Comparison of ENCODE assay signal across 11 cellular contexts in genomic region chrX:63930140-63930539, GRCh38.
DNase-seq lines count a peak whose midpoint lies in the region; ATAC-seq, FAIRE-seq and TF ChIP-seq lines count a peak whose summit lies in the region.
"Had no signal": no experiment of that assay in that cellular context is flagged by ENCODE, and none has a peak within 500 bp of the region (broad histone marks: within the 10 kb centered on the region; RNA-seq: fewer than 3 reads in every experiment).

No MANE protein-coding gene starts in this region.

- H3K27ac ChIP-seq in A549 (no peak overlapping the region), PC-3 (ENCODE audit: low read length) (no peak overlapping the region), fibroblast of lung (ENCODE audit: insufficient read depth, low read length) (no peak overlapping the region)

- TF ChIP-seq POLR2A in A549 (IDR thresholded peaks at IDR 0.05; ENCODE audit: low read length): no peak

- TF ChIP-seq EP300 in A549 (IDR thresholded peaks at IDR 0.05): no peak

- POLR2A ChIA-PET in A549 (lab: Yijun Ruan, JAX): no interaction called here
- POLR2A ChIA-PET in PC-3 (lab: Charles Lee; ENCODE audit: unreplicated experiment): no interaction called here

- no peaks in the 10 kb centered on the region for H3F3A ChIP-seq in PC-3 (ENCODE audit: low read length, unreplicated experiment)

- no peaks in the 10 kb centered on the region for H3K4me1 ChIP-seq in A549
- H3K4me1 ChIP-seq in PC-3 (ENCODE audit: insufficient read depth, low read length): no peaks in the 10 kb centered on the region
- H3K4me1 ChIP-seq in fibroblast of lung (ENCODE audit: control insufficient read depth, extremely low read depth, insufficient read depth, low read length): no peaks in the 10 kb centered on the region

- H4K20me1 ChIP-seq in PC-3 (ENCODE audit: low read length) (no peaks in the 10 kb centered on the region), fibroblast of lung (ENCODE audit: control insufficient read depth, extremely low read depth, insufficient read depth, low read length) (no peaks in the 10 kb centered on the region)

- no peak overlapping the region for H3K4me2 ChIP-seq in A549
- no peak overlapping the region for H3K4me2 ChIP-seq in PC-3 (ENCODE audit: low read length)
- H3K4me2 ChIP-seq in fibroblast of lung (ENCODE audit: extremely low read depth, insufficient read depth, low read length): no peak overlapping the region

- TF ChIP-seq CTCF in A549 (IDR thresholded peaks at IDR 0.05) (peak; percentile 22; the same call in 2 of the 3 replicates), GM12864 (IDR thresholded peaks at IDR 0.05; ENCODE audit: low read depth, low read length, missing control alignments) (peak; percentile 5), PC-3 (conservative IDR thresholded peaks at IDR 0.05; ENCODE audit: low read depth, low read length) (peak; percentile 52), fibroblast of lung (conservative IDR thresholded peaks at IDR 0.05 in 1 of 2, IDR thresholded peaks at IDR 0.05 in 1 of 2; ENCODE audit: low read depth in 1 of 2, low read length in 2 of 2) (peak; percentile 1 to 31)

- H3K9me2 ChIP-seq in PC-3 (replicated peaks; ENCODE audit: low read length): no peaks in the 10 kb centered on the region

- H3K79me2 ChIP-seq in PC-3 (ENCODE audit: low read length) (no peaks in the 10 kb centered on the region), fibroblast of lung (ENCODE audit: control insufficient read depth, insufficient read depth, low read length) (no peaks in the 10 kb centered on the region)

- H3K9me3 ChIP-seq in A549 (no peaks in the 10 kb centered on the region), PC-3 (ENCODE audit: low read length) (no peaks in the 10 kb centered on the region), fibroblast of lung (ENCODE audit: control insufficient read depth, insufficient read depth, low read depth, low read length) (no peaks in the 10 kb centered on the region)

- H3K27me3 ChIP-seq in PC-3 (ENCODE audit: low read length): no peaks in the 10 kb centered on the region
- no peaks in the 10 kb centered on the region for H3K27me3 ChIP-seq in fibroblast of lung (ENCODE audit: control insufficient read depth, insufficient read depth, low read length)

- no peak overlapping the region for H2AFZ ChIP-seq in PC-3 (ENCODE audit: low read length)
- no peak overlapping the region for H2AFZ ChIP-seq in fibroblast of lung (ENCODE audit: low read length)

- DNase-seq in A549 (ENCODE audit: low read depth in 1 of 2, low spot score in 1 of 2): peak in 1 of 2 experiments; percentile 20
- DNase-seq in GM12864 (ENCODE audit: low read depth): no peak
- peak; percentile 14 for DNase-seq in PC-3
- DNase-seq in fibroblast of lung (ENCODE audit: low read depth in 2 of 2): no peak
- no peak for DNase-seq in activated naive CD4-positive, alpha-beta T cell (lab: John Stamatoyannopoulos, UW)
- no peak for DNase-seq in DMS79 treated with DMSO at 0.1 percent for 48 hours (lab: John Stamatoyannopoulos, UW)
- DNase-seq: activated CD4-positive, CD25-positive, alpha-beta regulatory T cell; activated naive CD4-positive, alpha-beta T cell treated with anti-CD3 and anti-CD28 coated beads for 36 hours; NCI-H69 had no signal

- FAIRE-seq in A549 (lab: Jason Lieb, UNC): no peak

- ATAC-seq in A549: peak in 1 of 2 experiments; percentile 75; a peak in 3 of 6 replicates
- no peak for ATAC-seq in PC-3
- no peak for ATAC-seq in GM18870 (IDR thresholded peaks at IDR 0.05; ENCODE audit: unreplicated experiment)
- ATAC-seq in HG02885 (IDR thresholded peaks at IDR 0.05; ENCODE audit: poor library complexity, unreplicated experiment): no peak

- intact Hi-C loops in PC-3 (cut with micrococcal nuclease): no loop called here

- H3K4me3 ChIP-seq in A549: no peak overlapping the region
- H3K4me3 ChIP-seq in GM12864 (ENCODE audit: low read depth, low read length): no peak overlapping the region
- H3K4me3 ChIP-seq in PC-3 (ENCODE audit: low read length): no peak overlapping the region
- no peak overlapping the region for H3K4me3 ChIP-seq in fibroblast of lung (replicated peaks in 1 of 4; ENCODE audit: control extremely low read depth in 1 of 4, insufficient read depth in 1 of 4, low read depth in 3 of 4, low read length in 4 of 4)

- no peaks in the 10 kb centered on the region for H3K36me3 ChIP-seq in PC-3 (ENCODE audit: low read depth, low read length)
- no peaks in the 10 kb centered on the region for H3K36me3 ChIP-seq in fibroblast of lung (ENCODE audit: control insufficient read depth, insufficient read depth, low read length)

- CTCF ChIA-PET in A549 (lab: Yijun Ruan, JAX): interaction anchor here (0.6 to 1.2 kb wide), 4 partner anchors 11 to 1991 kb away, joined by 3 to 5 read pairs (median 4); no protein-coding TSS in a partner anchor
- CTCF ChIA-PET in PC-3 (lab: Charles Lee): no interaction called here

- BruUV-seq in PC-3 (replicated peaks; lab: Mats Ljungman, UMichigan): no TSS peak

- WGBS in A549 (ENCODE audit: missing lambda C conversion rate): 22% methylated on average over 4 of the region's 4 CpGs

- TF ChIP-seq RAD21 in A549 (conservative IDR thresholded peaks at IDR 0.05 in 1 of 2, IDR thresholded peaks at IDR 0.05 in 1 of 2): peak; percentile 37 to 58; a peak in 4 of 5 replicates

- H3K9ac ChIP-seq in PC-3 (ENCODE audit: low read length) (no peak overlapping the region), fibroblast of lung (ENCODE audit: insufficient read depth, low read length) (no peak overlapping the region)

TF ChIP-seq in A549, 52 proteins besides CTCF, POLR2A, EP300 and RAD21:
- TF ChIP-seq USF2 (IDR thresholded peaks at IDR 0.05) (no peak), SMC3 (IDR thresholded peaks at IDR 0.05) (peak; percentile 27; the same call in 1 of the 3 replicates)
